In the genomic region with DNA sequence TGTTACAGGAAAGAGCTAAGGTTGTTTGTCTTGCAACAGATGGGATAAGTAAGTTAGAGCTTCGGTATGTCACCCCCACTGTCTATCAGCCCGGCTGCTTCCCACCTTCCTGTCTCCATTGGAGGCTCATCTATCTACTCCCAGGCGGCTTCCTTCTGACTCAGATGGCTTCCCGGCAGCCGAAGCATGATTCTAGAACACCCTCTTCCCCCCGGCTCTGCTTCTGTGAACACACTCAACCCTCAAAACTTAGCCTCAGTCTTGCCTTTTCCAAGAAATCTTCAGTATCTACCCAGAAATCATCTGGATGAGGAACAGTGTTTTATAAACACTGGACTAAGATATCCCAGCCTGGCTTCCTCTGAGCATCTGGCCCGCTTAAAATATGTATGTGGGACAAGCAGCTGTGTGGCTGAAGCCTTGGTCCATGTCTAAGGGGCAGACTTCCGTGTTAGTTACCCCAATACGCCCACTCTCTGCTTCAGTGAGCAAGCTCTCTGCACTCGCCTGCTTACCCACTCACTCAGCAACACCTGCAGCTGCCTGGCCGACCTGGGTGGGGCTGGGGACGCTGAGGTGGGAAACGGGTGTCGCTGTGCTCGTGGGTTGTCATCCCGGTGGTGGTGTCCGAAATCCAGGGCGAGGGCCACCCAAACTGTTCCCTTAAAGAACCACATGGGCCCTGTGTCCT, we compare ENCODE assay signal across 8 cellular contexts. TPM values are rescaled to one million over a fixed set of nuclear protein-coding genes. Genes with fewer than 3 reads are reported as not detected.
DNase-seq lines count a peak whose midpoint lies in the region; ATAC-seq and TF ChIP-seq lines count a peak whose summit lies in the region.

No MANE protein-coding gene starts in this region.

- DNase-seq in Caco-2 (peak in 1 of 2 experiments; percentile 17), KBM-7 (peak; percentile 54), dermis blood vessel endothelial cell (peak; percentile 53), naive B cell (no peak), OCI-LY7 (ENCODE audit: low spot score) (no peak), Karpas-422 (no peak), mesenteric fat pad (ENCODE audit: low spot score) (no peak), NK-92 (lab: John Stamatoyannopoulos, UW; ENCODE audit: unreplicated experiment) (no peak)

- ATAC-seq in naive B cell (ENCODE audit: low read depth in 2 of 2), result peak; percentile 58 to 83

- in situ Hi-C loops in KBM-7 (cut with MboI; ENCODE audit: low pct_unique_long_range_greater_than_20kb, low sequenced_read_pairs), result no loop called here

- H3K4me2 ChIP-seq in OCI-LY7 (ENCODE audit: low read length) (no peak overlapping the region), Karpas-422 (ENCODE audit: low read depth, low read length, poor library complexity, severe bottlenecking) (no peak overlapping the region)

- no peak overlapping the region for H3K27ac ChIP-seq in OCI-LY7 (ENCODE audit: low read depth, low read length, poor library complexity, severe bottlenecking)
- no peak overlapping the region for H3K27ac ChIP-seq in Karpas-422 (ENCODE audit: low read length)

- H3K9me2 ChIP-seq in OCI-LY7 (ENCODE audit: insufficient read depth, low read length), result no peaks in the 10 kb centered on the region
- no peaks in the 10 kb centered on the region for H3K9me2 ChIP-seq in Karpas-422 (replicated peaks; ENCODE audit: insufficient read depth, low read length)

- CTCF ChIA-PET in Caco-2 (lab: Charles Lee) (interaction anchor here (1.8 kb wide), 1 partner anchor 14 kb away, joined by 4 read pairs; no protein-coding TSS in a partner anchor), OCI-LY7 (lab: Charles Lee; ENCODE audit: unreplicated experiment) (no interaction called here)

- H3K4me1 Mint-ChIP-seq in Caco-2 (ENCODE audit: low read depth, unreplicated experiment), result peaks cover 25% of the 10 kb centered on the region
- H3K4me1 Mint-ChIP-seq in naive B cell, result peaks cover 11 to 22% (median 13%) of the 10 kb centered on the region in 3 donors

- no peak overlapping the region for H3K4me3 ChIP-seq in Caco-2 (ENCODE audit: low read depth, low read length)
- no peak overlapping the region for H3K4me3 ChIP-seq in OCI-LY7 (ENCODE audit: low read depth, low read length, poor library complexity, severe bottlenecking)
- H3K4me3 ChIP-seq in Karpas-422 (ENCODE audit: low read length), result no peak overlapping the region

- no peak overlapping the region for H2AFZ ChIP-seq in OCI-LY7 (ENCODE audit: low read length)
- H2AFZ ChIP-seq in Karpas-422 (ENCODE audit: low read length), result no peak overlapping the region

- H3K36me3 ChIP-seq in Caco-2 (ENCODE audit: control insufficient read depth, insufficient read depth, low read length), result no peaks in the 10 kb centered on the region
- H3K36me3 ChIP-seq in OCI-LY7 (ENCODE audit: insufficient read depth, low read length), result no peaks in the 10 kb centered on the region
- H3K36me3 ChIP-seq in Karpas-422 (ENCODE audit: insufficient read depth, low read length), result no peaks in the 10 kb centered on the region

- H3K4me3 Mint-ChIP-seq in Caco-2 (ENCODE audit: unreplicated experiment) (no peak overlapping the region), naive B cell (peak overlapping the region in 3 of 8 donors; percentile 5 to 41 (median 17))

- intact Hi-C loops in Caco-2 (cut with micrococcal nuclease; ENCODE audit: unreplicated experiment), result no loop called here
- intact Hi-C loops in OCI-LY7 (cut with micrococcal nuclease; ENCODE audit: unreplicated experiment), result no loop called here

- H3K27me3 Mint-ChIP-seq in Caco-2 (ENCODE audit: insufficient read depth, unreplicated experiment) (no peaks in the 10 kb centered on the region), naive B cell (peaks cover 0 to 24% (median 0%) of the 10 kb centered on the region in 3 donors)

- POLR2A ChIA-PET in Caco-2 (lab: Charles Lee) (no interaction called here), OCI-LY7 (lab: Charles Lee) (interaction anchor here (1.4 kb wide), 1 partner anchor 84 kb away, joined by 3 read pairs; no protein-coding TSS in a partner anchor)

- H3K9me3 Mint-ChIP-seq in Caco-2 (ENCODE audit: unreplicated experiment) (no peaks in the 10 kb centered on the region), naive B cell (no peaks in the 10 kb centered on the region)

- H3K4me1 ChIP-seq in Caco-2, result peaks cover 33% of the 10 kb centered on the region
- no peaks in the 10 kb centered on the region for H3K4me1 ChIP-seq in OCI-LY7 (ENCODE audit: insufficient read depth, low read length, poor library complexity, severe bottlenecking)
- peaks cover 5% of the 10 kb centered on the region; the same call in 1 of the 2 replicates for H3K4me1 ChIP-seq in Karpas-422 (ENCODE audit: low read length)

- no peaks in the 10 kb centered on the region for H3K27me3 ChIP-seq in Caco-2 (replicated peaks; ENCODE audit: control insufficient read depth, insufficient read depth, low read length)
- no peaks in the 10 kb centered on the region for H3K27me3 ChIP-seq in Karpas-422 (ENCODE audit: low read length)

- H3K36me3 Mint-ChIP-seq in Caco-2 (ENCODE audit: insufficient read depth, unreplicated experiment), result no peaks in the 10 kb centered on the region
- no peaks in the 10 kb centered on the region for H3K36me3 Mint-ChIP-seq in naive B cell

- H4K20me1 ChIP-seq in OCI-LY7 (ENCODE audit: insufficient read depth, low read length) (no peaks in the 10 kb centered on the region), Karpas-422 (ENCODE audit: insufficient read depth, low read depth, low read length) (no peaks in the 10 kb centered on the region)

- TF ChIP-seq CTCF in Caco-2 (IDR thresholded peaks at IDR 0.05; ENCODE audit: insufficient read depth in 1 of 2, low read depth in 1 of 2, low read length in 1 of 2, severe bottlenecking in 1 of 2, unreplicated experiment in 1 of 2) (no peak), OCI-LY7 (conservative IDR thresholded peaks at IDR 0.05; ENCODE audit: low read length) (no peak)

- BruUV-seq in Caco-2 (replicated peaks; lab: Mats Ljungman, UMichigan) (no TSS peak), OCI-LY7 (replicated peaks; lab: Mats Ljungman, UMichigan) (no TSS peak)

- H3K27ac Mint-ChIP-seq in Caco-2 (ENCODE audit: unreplicated experiment), result peak overlapping the region; percentile 24
- H3K27ac Mint-ChIP-seq in naive B cell, result peak overlapping the region in 2 of 6 donors; percentile 9 to 10

- H3K9me3 ChIP-seq in Caco-2, result no peaks in the 10 kb centered on the region
- H3K9me3 ChIP-seq in OCI-LY7 (ENCODE audit: low read length), result no peaks in the 10 kb centered on the region
- H3K9me3 ChIP-seq in Karpas-422 (ENCODE audit: low read length), result no peaks in the 10 kb centered on the region

- no peaks in the 10 kb centered on the region for H3K79me2 ChIP-seq in OCI-LY7 (ENCODE audit: insufficient read depth, low read depth, low read length)
- H3K79me2 ChIP-seq in Karpas-422 (ENCODE audit: low read length), result no peaks in the 10 kb centered on the region

- no peak overlapping the region for H3K9ac ChIP-seq in Karpas-422 (ENCODE audit: low read length)

RNA-seq across cellular contexts. Expression of a gene that starts 12.0 kb away (rescaled TPM):
- total RNA-seq in Caco-2 (2022) (17.5 and 21.0 TPM in 2 replicates), dermis blood vessel endothelial cell (0.74 and 2.9 TPM in 2 replicates), OCI-LY7 (2022) (not detected in 2 replicates), mesenteric fat pad (5.5 TPM)
- 1 to 10 TPM in 3 of 6 donors, under 1 TPM in 2, not detected in 1; 0.52 to 1.4 (median 1.3) TPM for polyA plus RNA-seq in naive B cell (ENCODE audit: low read depth in 6 of 6)
- total RNA-seq in OCI-LY7 (2014; rRNA removed; shearing (Covaris generic)), result not detected in 2 replicates
- 0.71 and 0.72 TPM in 2 replicates for total RNA-seq in Karpas-422 (2014; rRNA removed; shearing (Covaris generic); ENCODE audit: low replicate concordance)

Comparison
In these comparisons a context has a peak if more than half of its experiments do, and no peak if none do; other contexts are left out.
1. DNase-seq: peak in KBM-7 (single experiment) and dermis blood vessel endothelial cell (single experiment); none in naive B cell (single experiment), OCI-LY7 (single experiment), Karpas-422 (single experiment), mesenteric fat pad (single experiment) and NK-92 (single experiment).